2 cellular contexts compared by ENCODE assay signal in the genomic region with DNA sequence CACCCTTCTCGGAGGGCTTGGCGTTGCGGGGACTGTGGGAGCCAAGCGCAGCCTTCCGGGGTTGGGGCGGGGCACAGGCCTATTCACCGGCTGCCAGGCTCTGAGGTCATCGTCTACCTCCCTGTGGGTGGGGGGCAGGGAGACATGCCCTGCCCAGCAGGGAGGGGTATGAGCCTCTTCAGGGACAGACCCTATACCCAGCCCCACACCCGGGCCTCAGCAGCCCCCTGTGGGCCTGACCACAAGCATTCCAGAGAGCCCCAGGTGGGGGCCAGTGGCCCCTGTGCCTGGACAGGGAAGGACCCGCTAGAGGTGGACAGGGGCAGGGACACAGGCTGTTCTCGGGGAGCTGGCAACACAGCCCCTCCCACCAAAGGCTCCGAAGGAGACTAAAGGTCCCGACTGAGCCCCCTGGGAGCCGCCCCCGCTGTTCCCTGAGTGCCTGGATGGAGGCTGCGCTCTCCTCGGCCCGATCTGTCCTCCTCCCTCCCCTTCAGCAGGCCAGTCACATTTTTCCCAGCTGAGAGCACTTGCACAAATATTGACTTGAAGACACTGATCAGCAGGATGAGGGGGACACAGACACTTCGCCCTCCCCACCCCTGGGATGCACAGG.
TF ChIP-seq lines count a peak whose summit lies in the region.

No MANE protein-coding gene starts in this region.

TF ChIP-seq in HEK293, 187 proteins besides CTCF, POLR2A, EP300 and RAD21 (continues in another document):
- TF ChIP-seq ZFHX2 (tag by site-specific recombination; conservative IDR thresholded peaks at IDR 0.05) (peak; percentile 44), ZNF510 (tag by site-specific recombination; IDR thresholded peaks at IDR 0.05; ENCODE audit: insufficient replicate concordance) (no peak), SP7 (tag by site-specific recombination; IDR thresholded peaks at IDR 0.05) (no peak), ZNF837 (tag by site-specific recombination; IDR thresholded peaks at IDR 0.05) (no peak), REPIN1 (tag by site-specific recombination; IDR thresholded peaks at IDR 0.05; ENCODE audit: low read depth) (no peak), ZNF521 (tag by site-specific recombination; IDR thresholded peaks at IDR 0.05) (no peak), ZNF146 (tag by site-specific recombination; IDR thresholded peaks at IDR 0.05) (no peak), MEIS1 (CRISPR knock-in tag; IDR thresholded peaks at IDR 0.05; ENCODE audit: borderline replicate concordance) (no peak), ZNF629 (tag by site-specific recombination; IDR thresholded peaks at IDR 0.05) (peak; percentile 74), ZNF292 (tag by site-specific recombination; IDR thresholded peaks at IDR 0.05; ENCODE audit: borderline replicate concordance, low read depth) (no peak), KLF9 (tag by site-specific recombination; IDR thresholded peaks at IDR 0.05; ENCODE audit: low read depth) (peak; percentile 40; the same call in 1 of the 2 replicates), KLF16 (tag by site-specific recombination; IDR thresholded peaks at IDR 0.05) (0 out of 2 replicates have a peak, but pooled peaks have one; percentile 34), ZNF660 (tag by site-specific recombination; IDR thresholded peaks at IDR 0.05) (no peak), ZNF514 (tag by site-specific recombination; IDR thresholded peaks at IDR 0.05) (no peak), ZNF148 (tag by site-specific recombination; IDR thresholded peaks at IDR 0.05; ENCODE audit: borderline replicate concordance) (no peak), KLF8 (tag by site-specific recombination; IDR thresholded peaks at IDR 0.05) (no peak), GLIS1 (tag by site-specific recombination; IDR thresholded peaks at IDR 0.05) (peak; percentile 85)
- TF ChIP-seq, protein P1, sequence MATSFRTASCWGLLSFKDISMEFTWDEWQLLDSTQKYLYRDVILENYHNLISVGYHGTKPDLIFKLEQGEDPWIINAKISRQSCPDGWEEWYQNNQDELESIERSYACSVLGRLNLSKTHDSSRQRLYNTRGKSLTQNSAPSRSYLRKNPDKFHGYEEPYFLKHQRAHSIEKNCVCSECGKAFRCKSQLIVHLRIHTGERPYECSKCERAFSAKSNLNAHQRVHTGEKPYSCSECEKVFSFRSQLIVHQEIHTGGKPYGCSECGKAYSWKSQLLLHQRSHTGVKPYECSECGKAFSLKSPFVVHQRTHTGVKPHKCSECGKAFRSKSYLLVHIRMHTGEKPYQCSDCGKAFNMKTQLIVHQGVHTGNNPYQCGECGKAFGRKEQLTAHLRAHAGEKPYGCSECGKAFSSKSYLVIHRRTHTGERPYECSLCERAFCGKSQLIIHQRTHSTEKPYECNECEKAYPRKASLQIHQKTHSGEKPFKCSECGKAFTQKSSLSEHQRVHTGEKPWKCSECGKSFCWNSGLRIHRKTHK (tag by site-specific recombination; IDR thresholded peaks at IDR 0.05): no peak
- TF ChIP-seq, protein P2, sequence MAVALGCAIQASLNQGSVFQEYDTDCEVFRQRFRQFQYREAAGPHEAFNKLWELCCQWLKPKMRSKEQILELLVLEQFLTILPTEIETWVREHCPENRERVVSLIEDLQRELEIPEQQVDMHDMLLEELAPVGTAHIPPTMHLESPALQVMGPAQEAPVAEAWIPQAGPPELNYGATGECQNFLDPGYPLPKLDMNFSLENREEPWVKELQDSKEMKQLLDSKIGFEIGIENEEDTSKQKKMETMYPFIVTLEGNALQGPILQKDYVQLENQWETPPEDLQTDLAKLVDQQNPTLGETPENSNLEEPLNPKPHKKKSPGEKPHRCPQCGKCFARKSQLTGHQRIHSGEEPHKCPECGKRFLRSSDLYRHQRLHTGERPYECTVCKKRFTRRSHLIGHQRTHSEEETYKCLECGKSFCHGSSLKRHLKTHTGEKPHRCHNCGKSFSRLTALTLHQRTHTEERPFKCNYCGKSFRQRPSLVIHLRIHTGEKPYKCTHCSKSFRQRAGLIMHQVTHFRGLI (tag by site-specific recombination; IDR thresholded peaks at IDR 0.05): no peak

TF ChIP-seq in K562, 482 proteins besides CTCF, POLR2A, EP300 and RAD21:
- TF ChIP-seq ESRRB (CRISPR knock-in tag; IDR thresholded peaks at IDR 0.05; ENCODE audit: borderline replicate concordance) (no peak), SUPT5H (IDR thresholded peaks at IDR 0.05) (no peak), ARNT (IDR thresholded peaks at IDR 0.05) (no peak), ZNF76 (CRISPR knock-in tag; IDR thresholded peaks at IDR 0.05; ENCODE audit: borderline replicate concordance) (no peak), SREBF1 (IDR thresholded peaks at IDR 0.05; ENCODE audit: borderline replicate concordance, low read depth, low read length) (no peak), KAT2B (IDR thresholded peaks at IDR 0.05; ENCODE audit: low read depth, low read length) (no peak), ZNF77 (CRISPR knock-in tag; IDR thresholded peaks at IDR 0.05) (no peak), ZNF143 (CRISPR knock-in tag; IDR thresholded peaks at IDR 0.05) (no peak), COPS2 (conservative IDR thresholded peaks at IDR 0.05) (no peak), HDAC6 (IDR thresholded peaks at IDR 0.05; ENCODE audit: low read depth, low read length) (no peak), MYBL2 (IDR thresholded peaks at IDR 0.05; ENCODE audit: low read depth) (no peak), MYBL2 (CRISPR knock-in tag; IDR thresholded peaks at IDR 0.05; ENCODE audit: borderline replicate concordance) (no peak), NUFIP1 (IDR thresholded peaks at IDR 0.05; ENCODE audit: partially characterized antibody) (no peak)
- TF ChIP-seq, protein P3, sequence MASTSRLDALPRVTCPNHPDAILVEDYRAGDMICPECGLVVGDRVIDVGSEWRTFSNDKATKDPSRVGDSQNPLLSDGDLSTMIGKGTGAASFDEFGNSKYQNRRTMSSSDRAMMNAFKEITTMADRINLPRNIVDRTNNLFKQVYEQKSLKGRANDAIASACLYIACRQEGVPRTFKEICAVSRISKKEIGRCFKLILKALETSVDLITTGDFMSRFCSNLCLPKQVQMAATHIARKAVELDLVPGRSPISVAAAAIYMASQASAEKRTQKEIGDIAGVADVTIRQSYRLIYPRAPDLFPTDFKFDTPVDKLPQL (IDR thresholded peaks at IDR 0.05; ENCODE audit: extremely low read depth, insufficient read length): no peak
